ENCODE assay signal across 9 cellular contexts in the genomic region with DNA sequence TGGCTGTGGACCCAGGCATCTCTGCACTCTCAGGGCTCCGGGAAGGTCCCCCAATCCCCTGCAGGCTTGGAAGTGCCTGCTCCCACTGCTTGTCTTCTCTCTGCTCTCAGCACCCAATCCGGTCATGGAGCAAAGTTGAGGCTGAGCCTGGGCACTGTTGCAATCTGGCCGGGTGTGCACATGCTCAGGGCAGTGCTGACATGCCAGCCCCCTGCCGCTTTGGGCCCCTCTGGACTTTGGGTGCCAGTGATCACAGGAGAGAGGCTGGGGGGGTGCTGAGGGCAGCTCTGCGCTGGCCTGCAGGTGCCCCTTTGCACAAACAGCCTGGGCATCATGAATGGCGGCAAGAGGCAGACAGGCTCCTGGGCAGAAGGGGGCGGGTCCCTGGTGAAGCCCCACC.
"Had no signal": no experiment of that assay in that cellular context is flagged by ENCODE, and none has a peak within 500 bp of the region (broad histone marks: within the 10 kb centered on the region; RNA-seq: fewer than 3 reads in every experiment).

No MANE protein-coding gene starts in this region.

- H3K36me3 ChIP-seq: HAP-1 had no signal

- H3K4me3 Mint-ChIP-seq: HFFc6 had no signal

- H3K9me3 ChIP-seq: HAP-1 had no signal

- H3K9ac ChIP-seq: GM23248 had no signal

- H2AFZ ChIP-seq: GM23248 had no signal

- H3K27ac ChIP-seq: GM23248 had no signal

- H3K27ac Mint-ChIP-seq: HFFc6 had no signal

- H3K4me1 ChIP-seq: HAP-1 had no signal

- H3K4me3 ChIP-seq: GM23248, HAP-1, K562 had no signal

- DNase-seq: GM23248, HFFc6, Kasumi-1, KG1 had no signal

- H3K9me3 Mint-ChIP-seq: HFFc6 had no signal

- ATAC-seq: HCT116, K562 had no signal

- FAIRE-seq: H54, HTR-8/SVneo, K562 had no signal
